ENCODE assay signal across 1 cellular context in the genomic region with DNA sequence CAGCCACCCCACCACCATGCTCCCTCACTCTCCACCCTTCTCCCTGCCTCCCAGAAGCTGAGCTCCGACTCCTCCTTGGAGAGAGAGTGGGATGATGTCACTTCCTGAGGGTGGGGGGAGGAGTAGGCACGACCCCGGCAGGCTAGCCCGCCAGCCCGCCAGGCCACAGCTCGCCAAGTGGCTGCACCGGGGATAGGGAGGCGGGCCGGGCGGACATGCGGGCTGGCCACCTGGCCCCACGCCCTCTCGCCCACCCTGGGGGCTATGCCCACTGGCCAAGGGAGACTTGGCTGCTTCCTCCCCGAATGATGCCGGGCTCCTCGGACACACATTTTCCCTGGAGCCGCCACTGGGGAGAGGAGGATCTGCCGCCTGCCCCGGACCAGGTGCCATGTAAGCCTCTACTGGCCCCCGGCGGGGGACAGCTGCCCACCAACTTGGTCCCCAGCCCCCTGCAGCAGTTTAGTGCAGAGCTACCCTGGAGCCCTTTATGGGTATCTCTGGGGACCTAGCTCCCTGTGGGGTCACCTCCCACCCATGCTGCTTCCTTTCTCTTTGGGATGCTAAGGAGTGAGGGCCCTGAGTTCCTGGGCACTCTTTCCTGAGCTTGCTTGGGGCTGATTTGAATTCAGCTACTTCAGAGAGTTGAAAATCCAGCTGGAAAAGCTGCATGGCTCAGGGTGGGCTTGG.
TF ChIP-seq lines count a peak whose summit lies in the region.

No MANE protein-coding gene starts in this region.

TF ChIP-seq in K562, 482 proteins besides CTCF, POLR2A, EP300 and RAD21:
- TF ChIP-seq ZBTB7A (IDR thresholded peaks at IDR 0.05; ENCODE audit: borderline replicate concordance, control insufficient read depth, low read depth, low read length) (peak; percentile 58; the same call in 1 of the 2 replicates), RBM17 (IDR thresholded peaks at IDR 0.05; ENCODE audit: borderline replicate concordance, low read depth, low read length) (no peak), ZNF444 (CRISPR knock-in tag; IDR thresholded peaks at IDR 0.05) (no peak), JUND (IDR thresholded peaks at IDR 0.05; ENCODE audit: borderline replicate concordance, low read depth, low read length) (peak; percentile 72), JUND (tag; IDR thresholded peaks at IDR 0.05; ENCODE audit: borderline replicate concordance, low read depth, low read length) (no peak; the same call in 2 of the 3 replicates), BRD4 (IDR thresholded peaks at IDR 0.05) (no peak), CREM (IDR thresholded peaks at IDR 0.05; ENCODE audit: low read depth) (peak; percentile 71), MAZ (CRISPR knock-in tag; conservative IDR thresholded peaks at IDR 0.05 in 1 of 2, IDR thresholded peaks at IDR 0.05 in 1 of 2) (0 out of 4 replicates have a peak, but pooled peaks of 1 of the 2 experiments have one; percentile 29), GABPA (tag; conservative IDR thresholded peaks at IDR 0.05; ENCODE audit: low read depth) (peak; percentile 64), E2F4 (CRISPR knock-in tag; IDR thresholded peaks at IDR 0.05; ENCODE audit: low read depth) (no peak), ATF7 (IDR thresholded peaks at IDR 0.05) (peak; percentile 71)
- TF ChIP-seq, protein P1, sequence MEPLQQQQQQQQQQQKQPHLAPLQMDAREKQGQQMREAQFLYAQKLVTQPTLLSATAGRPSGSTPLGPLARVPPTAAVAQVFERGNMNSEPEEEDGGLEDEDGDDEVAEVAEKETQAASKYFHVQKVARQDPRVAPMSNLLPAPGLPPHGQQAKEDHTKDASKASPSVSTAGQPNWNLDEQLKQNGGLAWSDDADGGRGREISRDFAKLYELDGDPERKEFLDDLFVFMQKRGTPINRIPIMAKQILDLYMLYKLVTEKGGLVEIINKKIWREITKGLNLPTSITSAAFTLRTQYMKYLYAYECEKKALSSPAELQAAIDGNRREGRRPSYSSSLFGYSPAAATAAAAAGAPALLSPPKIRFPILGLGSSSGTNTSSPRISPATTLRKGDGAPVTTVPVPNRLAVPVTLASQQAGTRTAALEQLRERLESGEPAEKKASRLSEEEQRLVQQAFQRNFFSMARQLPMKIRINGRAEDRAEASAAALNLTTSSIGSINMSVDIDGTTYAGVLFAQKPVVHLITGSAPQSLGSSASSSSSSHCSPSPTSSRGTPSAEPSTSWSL (CRISPR knock-in tag; IDR thresholded peaks at IDR 0.05; ENCODE audit: borderline replicate concordance) = no peak
- TF ChIP-seq, protein P2, sequence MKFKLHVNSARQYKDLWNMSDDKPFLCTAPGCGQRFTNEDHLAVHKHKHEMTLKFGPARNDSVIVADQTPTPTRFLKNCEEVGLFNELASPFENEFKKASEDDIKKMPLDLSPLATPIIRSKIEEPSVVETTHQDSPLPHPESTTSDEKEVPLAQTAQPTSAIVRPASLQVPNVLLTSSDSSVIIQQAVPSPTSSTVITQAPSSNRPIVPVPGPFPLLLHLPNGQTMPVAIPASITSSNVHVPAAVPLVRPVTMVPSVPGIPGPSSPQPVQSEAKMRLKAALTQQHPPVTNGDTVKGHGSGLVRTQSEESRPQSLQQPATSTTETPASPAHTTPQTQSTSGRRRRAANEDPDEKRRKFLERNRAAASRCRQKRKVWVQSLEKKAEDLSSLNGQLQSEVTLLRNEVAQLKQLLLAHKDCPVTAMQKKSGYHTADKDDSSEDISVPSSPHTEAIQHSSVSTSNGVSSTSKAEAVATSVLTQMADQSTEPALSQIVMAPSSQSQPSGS (CRISPR knock-in tag; IDR thresholded peaks at IDR 0.05) = peak; percentile 44; the same call in 1 of the 2 replicates
- TF ChIP-seq, protein P3, sequence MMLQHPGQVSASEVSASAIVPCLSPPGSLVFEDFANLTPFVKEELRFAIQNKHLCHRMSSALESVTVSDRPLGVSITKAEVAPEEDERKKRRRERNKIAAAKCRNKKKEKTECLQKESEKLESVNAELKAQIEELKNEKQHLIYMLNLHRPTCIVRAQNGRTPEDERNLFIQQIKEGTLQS (IDR thresholded peaks at IDR 0.05) = peak; percentile 68
- TF ChIP-seq, protein P3 (CRISPR knock-in tag; conservative IDR thresholded peaks at IDR 0.05) = no peak
